Comparison of ENCODE assay signal across 24 cellular contexts in the genomic region with DNA sequence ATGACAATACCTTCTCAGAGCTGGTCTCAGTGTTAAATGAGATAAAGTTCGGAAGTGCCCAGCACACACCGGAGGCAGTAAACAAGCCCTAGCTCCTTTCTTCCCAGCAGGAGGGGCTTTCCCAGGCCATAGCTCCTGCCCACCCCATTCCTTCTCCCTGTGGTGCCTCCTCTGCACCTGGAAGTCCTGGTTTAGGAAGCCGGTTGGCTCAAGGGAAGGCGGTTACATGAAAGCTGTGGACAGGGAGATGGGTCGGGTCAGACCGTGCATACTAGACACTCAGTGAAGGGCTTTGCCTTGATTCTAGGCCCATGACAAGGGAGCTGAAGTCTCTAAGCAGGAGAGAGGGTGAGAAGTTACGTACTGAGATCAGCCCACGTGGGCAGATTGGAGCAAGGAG. TPM values are rescaled to one million over a fixed set of nuclear protein-coding genes. Genes with fewer than 3 reads are reported as not detected.
DNase-seq lines count a peak whose midpoint lies in the region; ATAC-seq, FAIRE-seq and TF ChIP-seq lines count a peak whose summit lies in the region.
"Had no signal": no experiment of that assay in that cellular context is flagged by ENCODE, and none has a peak within 500 bp of the region (broad histone marks: within the 10 kb centered on the region; RNA-seq: fewer than 3 reads in every experiment).

No MANE protein-coding gene starts in this region.

- H3K23me2 ChIP-seq in H1 (ENCODE audit: low read depth, low read length) = no peaks in the 10 kb centered on the region

- no peak overlapping the region for H3K23ac ChIP-seq in H1 (ENCODE audit: insufficient read length)

- no peak for FAIRE-seq in H1 (lab: Jason Lieb, UNC)
- FAIRE-seq: A549, D721Med, GM12891, GM18507 had no signal

- no peak overlapping the region for H3K14ac ChIP-seq in H1 (ENCODE audit: insufficient read length)

- POLR2A ChIA-PET in H1 (lab: Charles Lee; ENCODE audit: partially characterized antibody) = interaction anchor here (1.1 kb wide), 1 partner anchor 167 kb away, joined by 3 read pairs; no protein-coding TSS in a partner anchor

- no peaks in the 10 kb centered on the region for H3F3A ChIP-seq in GM23338 (replicated peaks; ENCODE audit: low read depth)

- H3K27ac Mint-ChIP-seq in GM23338 (no peak overlapping the region), progenitor cell of endocrine pancreas (no peak overlapping the region)
- H3K27ac Mint-ChIP-seq: CD14-positive monocyte; CD4-positive, alpha-beta T cell; CD8-positive, alpha-beta memory T cell; HFFc6 had no signal

- H3K9me3 ChIP-seq in H1 (ENCODE audit: insufficient read depth in 2 of 2, low read depth in 1 of 2, low read length in 1 of 2) (no peaks in the 10 kb centered on the region), stomach smooth muscle (ENCODE audit: control insufficient read depth in 2 of 2, low read length in 2 of 2) (no peaks in the 10 kb centered on the region)
- H3K9me3 ChIP-seq: A549; BE2C; BLaER1 treated with 17β-estradiol and CSF1 and Interleukin-3, amounts not matched to agents 10 nM and 100 nM; HAP-1 had no signal

- H3K56ac ChIP-seq in H1 (replicated peaks; ENCODE audit: insufficient read length, low read depth, low read length) = no peak overlapping the region

- H3K4me3 Mint-ChIP-seq in GM23338 (no peak overlapping the region), progenitor cell of endocrine pancreas (ENCODE audit: low read depth) (no peak overlapping the region)
- H3K4me3 Mint-ChIP-seq: CD14-positive monocyte; CD4-positive, alpha-beta T cell; CD8-positive, alpha-beta memory T cell; HFFc6 had no signal

- TF ChIP-seq POLR2A in H1 (IDR thresholded peaks at IDR 0.05; ENCODE audit: control extremely low read depth in 1 of 2, low read depth in 2 of 2, low read length in 2 of 2) = no peak

- 0 out of 2 replicates have a peak overlapping the region, but pooled peaks have one; percentile 22 for H2BK12ac ChIP-seq in H1 (ENCODE audit: low read depth, low read length)

- no peak overlapping the region for H2BK20ac ChIP-seq in H1 (ENCODE audit: low read length)

- H3K4me3 ChIP-seq in GM23338 = no peak overlapping the region
- no peak overlapping the region for H3K4me3 ChIP-seq in H1 (ENCODE audit: extremely low read depth in 1 of 4, insufficient read depth in 2 of 4, low read depth in 3 of 4, low read length in 4 of 4)
- H3K4me3 ChIP-seq in stomach smooth muscle (ENCODE audit: low read length in 2 of 2) = no peak overlapping the region
- H3K4me3 ChIP-seq: A549; BLaER1 treated with 17β-estradiol and CSF1 and Interleukin-3, amounts not matched to agents 10 nM and 100 nM; HAP-1 had no signal

- H2AFZ ChIP-seq in GM23338 (no peak overlapping the region), H1 (ENCODE audit: low read length) (no peak overlapping the region)

- H3K36me3 Mint-ChIP-seq in GM23338 (ENCODE audit: low read depth) = no peaks in the 10 kb centered on the region
- peaks cover 17% of the 10 kb centered on the region for H3K36me3 Mint-ChIP-seq in progenitor cell of endocrine pancreas (ENCODE audit: insufficient read depth)
- H3K36me3 Mint-ChIP-seq: CD14-positive monocyte; CD8-positive, alpha-beta memory T cell had no signal

- no peak overlapping the region for H2AK5ac ChIP-seq in H1 (ENCODE audit: low read depth, low read length)

- H3K27me3 Mint-ChIP-seq in GM23338 (ENCODE audit: insufficient read depth, low read depth, poor library complexity) (no peaks in the 10 kb centered on the region), progenitor cell of endocrine pancreas (peaks cover 5% of the 10 kb centered on the region)

- H3K18ac ChIP-seq in H1 (ENCODE audit: extremely low read depth, low read length) = no peak overlapping the region

- H3K4ac ChIP-seq in H1 (replicated peaks; ENCODE audit: insufficient read length, low read depth, low read length) = no peak overlapping the region

- H3K4me1 ChIP-seq in GM23338 (ENCODE audit: insufficient read depth) (0 out of 2 replicates have a peak, but pooled peaks cover 3% of the 10 kb centered on the region), H1 (replicated peaks in 1 of 4; ENCODE audit: control insufficient read depth in 3 of 4, insufficient read depth in 4 of 4, low read length in 3 of 4) (peaks cover 0 to 3% (median 0%) of the 10 kb centered on the region in 4 experiments; a peak in 1 of 7 replicates), stomach smooth muscle (ENCODE audit: control insufficient read depth, insufficient read depth, low read length) (peaks cover 14% of the 10 kb centered on the region)
- H3K4me1 ChIP-seq: A549; BE2C; BLaER1 treated with 17β-estradiol and CSF1 and Interleukin-3, amounts not matched to agents 10 nM and 100 nM; HAP-1 had no signal

- CTCF ChIA-PET in H1 (lab: Charles Lee; ENCODE audit: partially characterized antibody) = interaction anchor here (0.6 to 3.5 kb wide), 10 partner anchors 17 to 152 kb away, joined by 3 to 35 read pairs (median 4); no protein-coding TSS in a partner anchor

- TF ChIP-seq CTCF in GM23338 (conservative IDR thresholded peaks at IDR 0.05; ENCODE audit: low read depth in 2 of 2) = no peak
- no peak for TF ChIP-seq CTCF in H1 (IDR thresholded peaks at IDR 0.05; ENCODE audit: control extremely low read depth in 1 of 3, insufficient read depth in 1 of 3, low read depth in 1 of 3, low read length in 3 of 3)
- no peak for TF ChIP-seq CTCF in progenitor cell of endocrine pancreas (IDR thresholded peaks at IDR 0.05; ENCODE audit: unreplicated experiment)

- H3K4me2 ChIP-seq in GM23338 = no peak overlapping the region
- no peak overlapping the region for H3K4me2 ChIP-seq in H1 (ENCODE audit: insufficient read depth in 1 of 2, low read depth in 2 of 2, low read length in 2 of 2)
- H3K4me2 ChIP-seq: A549; BLaER1 treated with 17β-estradiol and CSF1 and Interleukin-3, amounts not matched to agents 10 nM and 100 nM had no signal

- no peaks in the 10 kb centered on the region for H3K79me1 ChIP-seq in H1 (ENCODE audit: low read depth, low read length)

- DNase-seq in GM23338 (ENCODE audit: low spot score) (no peak), H1 (ENCODE audit: low read depth in 1 of 2, low spot score in 2 of 2) (no peak), progenitor cell of endocrine pancreas (ENCODE audit: low spot score, unreplicated experiment) (no peak), substantia nigra (lab: John Stamatoyannopoulos, UW) (no peak)
- no peak for DNase-seq in activated T-cell treated with anti-CD3 and anti-CD28 coated beads, Interleukin-2, amount 50 U/mL, for 1 hour
- DNase-seq: 8988T; ACHN; AML-193; BE2C; CD4-positive, alpha-beta T cell; CD8-positive, alpha-beta memory T cell; DMS 273 treated with DMSO at 0.1 percent for 48 hours; DMS79; EL; GF-D8; HFFc6 had no signal

- peak; percentile 28 for ATAC-seq in GM23338
- ATAC-seq: A549 had no signal

- H4K20me1 ChIP-seq in GM23338 (replicated peaks; ENCODE audit: insufficient read depth) (no peaks in the 10 kb centered on the region), H1 (replicated peaks in 1 of 2; ENCODE audit: control insufficient read depth in 1 of 2, insufficient read depth in 2 of 2, low read length in 2 of 2) (peaks cover 0 to 1% of the 10 kb centered on the region in 2 experiments)

- peaks cover 12% of the 10 kb centered on the region for H3K4me1 Mint-ChIP-seq in GM23338
- peaks cover 6% of the 10 kb centered on the region for H3K4me1 Mint-ChIP-seq in progenitor cell of endocrine pancreas (ENCODE audit: low read depth)
- H3K4me1 Mint-ChIP-seq: CD14-positive monocyte; CD8-positive, alpha-beta memory T cell had no signal

- no peaks in the 10 kb centered on the region for H3K27me3 ChIP-seq in GM23338 (ENCODE audit: insufficient read depth)
- no peaks in the 10 kb centered on the region for H3K27me3 ChIP-seq in H1 (replicated peaks in 1 of 4; ENCODE audit: control insufficient read depth in 3 of 4, extremely low read depth in 1 of 4, insufficient read depth in 3 of 4, low read length in 3 of 4)
- no peaks in the 10 kb centered on the region for H3K27me3 ChIP-seq in stomach smooth muscle (ENCODE audit: control insufficient read depth in 1 of 2, insufficient read depth in 2 of 2, low read length in 2 of 2)

- H4K91ac ChIP-seq in H1 (replicated peaks; ENCODE audit: insufficient read length, low read length) = no peak overlapping the region

- H3K79me2 ChIP-seq in GM23338 (replicated peaks; ENCODE audit: insufficient read depth) = no peaks in the 10 kb centered on the region
- H3K79me2 ChIP-seq in H1 (ENCODE audit: control insufficient read depth in 1 of 2, insufficient read depth in 2 of 2, low read length in 2 of 2) = no peaks in the 10 kb centered on the region

- 80% methylated on average over 8 of the region's 8 CpGs; no CpG with 5 or more reads in 1 of the 2 experiments for WGBS in H1 (ENCODE audit: extremely low coverage in 1 of 2, insufficient coverage in 1 of 2, insufficient read length in 1 of 2, insufficient replicate concordance in 2 of 2, low coverage in 1 of 2, low lambda C conversion rate in 2 of 2, missing lambda C conversion rate in 1 of 2), 2 experiments

- H2BK5ac ChIP-seq in H1 (ENCODE audit: low read depth, low read length) = no peak overlapping the region

- H4K5ac ChIP-seq in H1 (ENCODE audit: insufficient read length, low read depth, low read length) = no peak overlapping the region

- H4K8ac ChIP-seq in H1 (ENCODE audit: extremely low read depth, insufficient read depth, low read length) = no peak overlapping the region

- no peaks in the 10 kb centered on the region for H3K36me3 ChIP-seq in GM23338 (ENCODE audit: insufficient read depth)
- H3K36me3 ChIP-seq in H1 (ENCODE audit: control insufficient read depth in 2 of 4, insufficient read depth in 4 of 4, low read length in 3 of 4) = no peaks in the 10 kb centered on the region
- peaks cover 0 to 14% of the 10 kb centered on the region in 2 donors for H3K36me3 ChIP-seq in stomach smooth muscle (ENCODE audit: control insufficient read depth in 2 of 2, insufficient read depth in 2 of 2, low read length in 2 of 2)
- H3K36me3 ChIP-seq: BE2C; BLaER1 treated with 17β-estradiol and CSF1 and Interleukin-3, amounts not matched to agents 10 nM and 100 nM; HAP-1 had no signal

- H3K9ac ChIP-seq in H1 (replicated peaks in 1 of 4; ENCODE audit: extremely low read depth in 1 of 4, low read depth in 3 of 4, low read length in 3 of 4) = no peak overlapping the region
- no peak overlapping the region for H3K9ac ChIP-seq in stomach smooth muscle (ENCODE audit: low read length in 2 of 2)
- H3K9ac ChIP-seq: BLaER1 treated with 17β-estradiol and CSF1 and Interleukin-3, amounts not matched to agents 10 nM and 100 nM had no signal

- TF ChIP-seq RAD21 in H1 (IDR thresholded peaks at IDR 0.05 in 1 of 2, conservative IDR thresholded peaks at IDR 0.05 in 1 of 2; ENCODE audit: low read depth in 2 of 2, low read length in 2 of 2) = no peak

- TF ChIP-seq EP300 in H1 (IDR thresholded peaks at IDR 0.05; ENCODE audit: borderline replicate concordance in 1 of 2, low read depth in 2 of 2, low read length in 2 of 2) = no peak

- H3K9me3 Mint-ChIP-seq in GM23338 = no peaks in the 10 kb centered on the region
- H3K9me3 Mint-ChIP-seq in progenitor cell of endocrine pancreas (ENCODE audit: low read depth) = no peaks in the 10 kb centered on the region
- H3K9me3 Mint-ChIP-seq: CD14-positive monocyte; CD4-positive, alpha-beta T cell; CD8-positive, alpha-beta memory T cell; HFFc6 had no signal

- H2BK15ac ChIP-seq in H1 (ENCODE audit: low read length) = no peak overlapping the region

- H3K27ac ChIP-seq in GM23338 (ENCODE audit: low read depth) = no peak overlapping the region
- no peak overlapping the region for H3K27ac ChIP-seq in H1 (ENCODE audit: low read depth, low read length)
- peak overlapping the region; percentile 11 for H3K27ac ChIP-seq in stomach smooth muscle (ENCODE audit: low read length)
- H3K27ac ChIP-seq in substantia nigra (ENCODE audit: low read depth, low read length, poor library complexity, severe bottlenecking) = no peak overlapping the region
- H3K27ac ChIP-seq: A549; BLaER1 treated with 17β-estradiol and CSF1 and Interleukin-3, amounts not matched to agents 10 nM and 100 nM had no signal

- no peak overlapping the region for H2BK120ac ChIP-seq in H1 (replicated peaks; ENCODE audit: low read depth, low read length)

- no peaks in the 10 kb centered on the region for H3K9me2 ChIP-seq in GM23338 (ENCODE audit: insufficient read depth)

RNA-seq across cellular contexts. Expression of gene BEND7, which starts 8.6 kb away (rescaled TPM):
- total RNA-seq in GM23338 (2014; rRNA removed; shearing (Covaris generic)) = 6.0 and 9.6 TPM in 2 replicates
- polyA plus RNA-seq in GM23338 (2016; fragmentation: Nextera tagmentation; extraction: Ambion mirVana) (3.1 and 3.7 TPM in 2 replicates), H1 (2011; rRNA removed) (1.8 and 1.9 TPM in 2 replicates)
- 5.9 and 8.2 TPM in 2 replicates for total RNA-seq in H1 (2021; fragmentation: NEBNext Ultra II Directional; extraction: Animal tissue kit (Norgen Biotek cat#: 25700))
- polyA plus RNA-seq in H1 (2011; cell fraction: cytosol; rRNA removed) = 3.0 TPM
- 5.5 TPM for polyA plus RNA-seq in H1 (2011; cell fraction: nucleus; rRNA removed)
- polyA plus RNA-seq in H1 (2012, experiment 1 of 2) = 2.9 to 6.4 TPM (median 4.5 TPM) in 4 replicates
- 2.4 TPM for polyA plus RNA-seq in H1 (2012, experiment 2 of 2)
- polyA plus RNA-seq in H1 (2013, experiment 1 of 2) = 3.6 TPM
- polyA plus RNA-seq in H1 (2013, experiment 2 of 2) = 3.3 TPM
- 3.6 and 4.8 TPM in 2 replicates for polyA minus RNA-seq in H1 (2011; rRNA and poly(A)+ RNA removed)
- 2.5 TPM for polyA minus RNA-seq in H1 (2011; cell fraction: cytosol; rRNA and poly(A)+ RNA removed)
- polyA minus RNA-seq in H1 (2011; cell fraction: nucleus; rRNA and poly(A)+ RNA removed) = 8.9 TPM
- total RNA-seq in progenitor cell of endocrine pancreas = 43.2 and 47.8 TPM in 2 replicates
- total RNA-seq: CD4-positive, alpha-beta T cell; CD8-positive, alpha-beta memory T cell had no signal
- polyA plus RNA-seq: CD14-positive monocyte; CD8-positive, alpha-beta memory T cell had no signal
